In genomic region chr7:42456267-42456666, GRCh38 we compare ENCODE assay signal across 19 cellular contexts.
"Had no signal": no experiment of that assay in that cellular context is flagged by ENCODE, and none has a peak within 500 bp of the region (broad histone marks: within the 10 kb centered on the region; RNA-seq: fewer than 3 reads in every experiment).

No MANE protein-coding gene starts in this region.

- H3K4me3 ChIP-seq: coronary artery, left lung, right atrium auricular region had no signal

- H3K9me3 ChIP-seq: left lung, right atrium auricular region had no signal

- H3K36me3 ChIP-seq: left lung, right atrium auricular region had no signal

- H3K27ac ChIP-seq: coronary artery, left lung, right atrium auricular region had no signal

- H3K4me1 ChIP-seq: left lung, right atrium auricular region had no signal

- DNase-seq: activated CD4-positive, alpha-beta T cell treated with anti-CD3 and anti-CD28 coated beads, Interleukin-2, amount 10 ng/mL, durations not matched to agents 7 days and 5 days; activated CD4-positive, CD25-positive, alpha-beta regulatory T cell; activated CD8-positive, alpha-beta T cell treated with anti-CD3 and anti-CD28 coated beads, Interleukin-2, amount 10 ng/mL, durations not matched to agents 7 days and 5 days; activated naive CD4-positive, alpha-beta T cell treated with Interleukin-2 at 50 U/mL for 16 hours; activated naive CD8-positive, alpha-beta T cell treated with anti-CD3 and anti-CD28 coated beads, Interleukin-2, amount 10 ng/mL, durations not matched to agents 7 days and 5 days; activated T-cell treated with anti-CD3 and anti-CD28 coated beads, Interleukin-2, amount 50 U/mL, for 24 hours; anterior cingulate cortex; caudate nucleus; erythroblast; foreskin melanocyte; head of caudate nucleus; left lung; midbrain; stimulated activated naive CD8-positive, alpha-beta T cell treated with anti-CD3 and anti-CD28 coated beads, Interleukin-15, Interleukin-2, amounts not matched to agents 100 U/mL and 50 U/mL, for 24 hours; T-helper 1 cell; T-helper 9 cell; trophoblast cell had no signal

- H3K27me3 ChIP-seq: left lung, right atrium auricular region had no signal
